In the genomic region with DNA sequence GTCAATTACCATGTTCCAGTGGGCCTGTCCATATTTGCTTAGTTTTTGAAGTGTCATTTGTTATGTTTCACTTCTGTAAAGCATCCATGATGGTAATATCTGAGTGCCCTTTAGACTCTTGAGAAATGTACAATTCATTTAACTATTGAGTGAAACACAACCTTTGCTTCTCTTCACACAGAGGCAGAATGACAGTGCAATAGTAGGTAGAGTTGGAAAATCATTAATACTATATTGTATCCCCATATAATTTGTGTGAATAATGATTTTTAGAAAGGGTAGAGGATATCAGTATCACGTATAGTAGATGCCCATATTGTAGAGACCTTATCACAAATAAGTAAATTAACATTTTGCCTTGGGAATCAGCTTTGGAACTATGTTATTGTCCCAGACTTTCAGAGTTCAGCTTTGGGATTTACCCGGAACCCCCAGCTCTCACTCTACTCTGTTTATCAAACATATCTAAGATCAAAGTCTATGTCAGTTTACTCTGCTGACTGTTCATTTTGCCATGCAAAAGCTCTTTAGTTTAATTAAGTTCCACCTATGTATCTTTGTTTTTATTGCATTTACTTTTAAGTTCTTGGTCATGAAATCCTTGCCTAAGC, we compare ENCODE assay signal across 28 cellular contexts.
DNase-seq lines count a peak whose midpoint lies in the region; ATAC-seq, FAIRE-seq and TF ChIP-seq lines count a peak whose summit lies in the region.
"Had no signal": no experiment of that assay in that cellular context is flagged by ENCODE, and none has a peak within 500 bp of the region (broad histone marks: within the 10 kb centered on the region; RNA-seq: fewer than 3 reads in every experiment).

No MANE protein-coding gene starts in this region.

- RAD21 ChIA-PET in GM12878 (lab: Charles Lee; ENCODE audit: unreplicated experiment): no interaction called here

- H2AFZ ChIP-seq in GM12878 (ENCODE audit: control insufficient read depth, low read depth, low read length): no peak overlapping the region
- H2AFZ ChIP-seq: GM23338 had no signal

- no peak for FAIRE-seq in GM12878 (lab: Jason Lieb, UNC)
- FAIRE-seq: GM12891, HTR-8/SVneo had no signal

- H3K4me1 ChIP-seq in GM12878 (ENCODE audit: control insufficient read depth, insufficient read depth, low read length): no peaks in the 10 kb centered on the region
- peaks cover 0 to 8% (median 0%) of the 10 kb centered on the region in 4 donors for H3K4me1 ChIP-seq in liver (ENCODE audit: control insufficient read depth in 4 of 4, insufficient read depth in 4 of 4, low read length in 3 of 4)
- H3K4me1 ChIP-seq: HAP-1, SJSA1 had no signal

- H3K4me2 ChIP-seq in GM12878 (ENCODE audit: control insufficient read depth, insufficient read depth): no peak overlapping the region
- H3K4me2 ChIP-seq: GM23338 had no signal

- POLR2A ChIA-PET in GM12878 (lab: Charles Lee): interaction anchor here (0.8 kb wide), 1 partner anchor 39 kb away, joined by 3 read pairs; no protein-coding TSS in a partner anchor

- no peak overlapping the region for H3K9ac ChIP-seq in GM12878 (ENCODE audit: control insufficient read depth, insufficient read depth, low read length)
- H3K9ac ChIP-seq in liver (ENCODE audit: low read depth in 1 of 2, low read length in 2 of 2): no peak overlapping the region

- H3K9me3 ChIP-seq in GM12878 (replicated peaks; ENCODE audit: control insufficient read depth, insufficient read depth, low read length): no peaks in the 10 kb centered on the region
- no peaks in the 10 kb centered on the region for H3K9me3 ChIP-seq in liver (ENCODE audit: control insufficient read depth in 4 of 4, low read length in 3 of 4)
- H3K9me3 ChIP-seq: HAP-1, MG63, SJSA1 had no signal

- CTCF ChIA-PET in GM12878 (lab: Yijun Ruan, JAX): interaction anchor here (0.6 kb wide), 2 partner anchors 24 to 1778 kb away, joined by 3 read pairs; no protein-coding TSS in a partner anchor

- TF ChIP-seq CTCF in GM12878 (IDR thresholded peaks at IDR 0.05 in 2 of 3, conservative IDR thresholded peaks at IDR 0.05 in 1 of 3; ENCODE audit: control insufficient read depth in 2 of 3, extremely low read depth in 1 of 3, insufficient read depth in 1 of 3, low read depth in 3 of 3, low read length in 3 of 3): no peak
- no peak for TF ChIP-seq CTCF in liver (IDR thresholded peaks at IDR 0.05; ENCODE audit: low read depth, low read length, missing input control)

- H3K27me3 ChIP-seq in GM12878 (replicated peaks in 1 of 2; ENCODE audit: control insufficient read depth in 2 of 2, insufficient read depth in 2 of 2, low read length in 1 of 2): no peaks in the 10 kb centered on the region
- H3K27me3 ChIP-seq in liver (ENCODE audit: control insufficient read depth in 4 of 4, insufficient read depth in 4 of 4, low read length in 3 of 4): no peaks in the 10 kb centered on the region
- H3K27me3 ChIP-seq: MG63, SJSA1 had no signal

- DNase-seq in NCI-H187 treated with DMSO at 0.1 percent for 48 hours (lab: John Stamatoyannopoulos, UW) (peak; percentile 51), NCI-H187 (lab: John Stamatoyannopoulos, UW) (no peak), HuH-7 (ENCODE audit: low spot score) (peak; percentile 8), GM12878 (ENCODE audit: low read depth, low spot score) (no peak), D341Med (ENCODE audit: low spot score) (no peak), SIG-M5 treated with dmso at 0.1 percent for 504 hours (lab: John Stamatoyannopoulos, UW; ENCODE audit: unreplicated experiment) (no peak), NAMALWA (ENCODE audit: low spot score) (no peak)
- DNase-seq: 8988T; Calu3; DMS153; EL; GDM1; HFFc6; IMR-90; KG1; MG63; NCI-H2107; NCI-H446 treated with DMSO at 0.1 percent for 48 hours; NCI-H748 treated with DMSO at 0.1 percent for 48 hours; NK-92 treated with Interleukin-12 subunit alpha and Interleukin-12 subunit beta, amount 100 ng/mL, for 24 hours; PC-3 had no signal

- 46% methylated on average over 2 of the region's 2 CpGs for WGBS in GM12878 (ENCODE audit: insufficient coverage, insufficient replicate concordance, low lambda C conversion rate, missing lambda C conversion rate)
- WGBS in liver: 21% methylated on average over 2 of the region's 2 CpGs

- BruUV-seq in GM12878 (replicated peaks; lab: Mats Ljungman, UMichigan): no TSS peak

- H3K36me3 ChIP-seq in GM12878 (ENCODE audit: control insufficient read depth in 2 of 2, insufficient read depth in 2 of 2, low read length in 1 of 2): no peaks in the 10 kb centered on the region
- no peaks in the 10 kb centered on the region for H3K36me3 ChIP-seq in liver (ENCODE audit: control insufficient read depth in 4 of 4, insufficient read depth in 3 of 4, low read depth in 1 of 4, low read length in 3 of 4)
- H3K36me3 ChIP-seq: HAP-1, MG63, SJSA1 had no signal

- H3K27ac ChIP-seq in GM12878 (ENCODE audit: control insufficient read depth, insufficient read depth) (no peak overlapping the region), liver (ENCODE audit: low read depth in 1 of 2, low read length in 2 of 2) (peak overlapping the region in 1 of 2 donors; percentile 38)
- H3K27ac ChIP-seq: SJSA1 had no signal

- H3K4me3 ChIP-seq in GM12878 (no peak overlapping the region), liver (ENCODE audit: low read depth in 1 of 3, low read length in 3 of 3) (no peak overlapping the region)
- H3K4me3 ChIP-seq: GM23338, HAP-1, MG63, SJSA1 had no signal

- TF ChIP-seq EP300 in GM12878 (IDR thresholded peaks at IDR 0.05; ENCODE audit: borderline replicate concordance in 1 of 2, control insufficient read depth in 1 of 2, low read depth in 2 of 2, low read length in 2 of 2): no peak

- H4K20me1 ChIP-seq in GM12878 (ENCODE audit: control insufficient read depth, insufficient read depth): no peaks in the 10 kb centered on the region

- TF ChIP-seq RAD21 in GM12878 (IDR thresholded peaks at IDR 0.05; ENCODE audit: insufficient read depth, low read depth, low read length) (no peak), liver (IDR thresholded peaks at IDR 0.05) (no peak)

- TF ChIP-seq POLR2A in GM12878 (IDR thresholded peaks at IDR 0.05; ENCODE audit: low read depth, low read length): no peak

- intact Hi-C loops in GM12878 (cut with micrococcal nuclease; ENCODE audit: unreplicated experiment): no loop called here

- no peaks in the 10 kb centered on the region for H3K79me2 ChIP-seq in GM12878 (ENCODE audit: control insufficient read depth, insufficient read depth, low read length)

- in situ Hi-C loops in GM12878 (cut with MboI): no loop called here

- SMC1A ChIA-PET in GM12878 (lab: Charles Lee; ENCODE audit: uncharacterized antibody, unreplicated experiment): interaction anchor here (0.8 to 1.7 kb wide), 3 partner anchors 10 to 112 kb away, joined by 3 to 5 read pairs (median 4); no protein-coding TSS in a partner anchor

- ATAC-seq in GM12878: peak; percentile 36; the same call in 2 of the 3 replicates
- ATAC-seq: GM23338, PC-3, Right ventricle myocardium inferior had no signal

TF ChIP-seq in GM12878, 131 proteins besides CTCF, POLR2A, EP300 and RAD21 (continues in another document):
- no peak for TF ChIP-seq HDAC6 (IDR thresholded peaks at IDR 0.05; ENCODE audit: unreplicated experiment)
- no peak for TF ChIP-seq ZNF24 (IDR thresholded peaks at IDR 0.05)
- no peak for TF ChIP-seq SMC3 (IDR thresholded peaks at IDR 0.05; ENCODE audit: borderline replicate concordance, low read length)
- TF ChIP-seq NBN (IDR thresholded peaks at IDR 0.05): no peak
- TF ChIP-seq POU2F2 (IDR thresholded peaks at IDR 0.05; ENCODE audit: borderline replicate concordance, low read depth, low read length): no peak
- no peak for TF ChIP-seq ATF7 (IDR thresholded peaks at IDR 0.05; ENCODE audit: low read depth)
- TF ChIP-seq, protein P1, sequence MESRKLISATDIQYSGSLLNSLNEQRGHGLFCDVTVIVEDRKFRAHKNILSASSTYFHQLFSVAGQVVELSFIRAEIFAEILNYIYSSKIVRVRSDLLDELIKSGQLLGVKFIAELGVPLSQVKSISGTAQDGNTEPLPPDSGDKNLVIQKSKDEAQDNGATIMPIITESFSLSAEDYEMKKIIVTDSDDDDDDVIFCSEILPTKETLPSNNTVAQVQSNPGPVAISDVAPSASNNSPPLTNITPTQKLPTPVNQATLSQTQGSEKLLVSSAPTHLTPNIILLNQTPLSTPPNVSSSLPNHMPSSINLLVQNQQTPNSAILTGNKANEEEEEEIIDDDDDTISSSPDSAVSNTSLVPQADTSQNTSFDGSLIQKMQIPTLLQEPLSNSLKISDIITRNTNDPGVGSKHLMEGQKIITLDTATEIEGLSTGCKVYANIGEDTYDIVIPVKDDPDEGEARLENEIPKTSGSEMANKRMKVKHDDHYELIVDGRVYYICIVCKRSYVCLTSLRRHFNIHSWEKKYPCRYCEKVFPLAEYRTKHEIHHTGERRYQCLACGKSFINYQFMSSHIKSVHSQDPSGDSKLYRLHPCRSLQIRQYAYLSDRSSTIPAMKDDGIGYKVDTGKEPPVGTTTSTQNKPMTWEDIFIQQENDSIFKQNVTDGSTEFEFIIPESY (IDR thresholded peaks at IDR 0.05): no peak
- no peak for TF ChIP-seq NFXL1 (IDR thresholded peaks at IDR 0.05; ENCODE audit: borderline replicate concordance)
- TF ChIP-seq SMAD5 (IDR thresholded peaks at IDR 0.05; ENCODE audit: low read depth): no peak

TF ChIP-seq in liver, 16 proteins besides CTCF, POLR2A, EP300 and RAD21 (continues in another document):
- TF ChIP-seq RXRA (IDR thresholded peaks at IDR 0.05) (peak; percentile 5 to 23), TAF1 (conservative IDR thresholded peaks at IDR 0.05) (no peak), HNF4G (IDR thresholded peaks at IDR 0.05) (peak; percentile 17), NR2F2 (IDR thresholded peaks at IDR 0.05) (no peak), FOXA2 (IDR thresholded peaks at IDR 0.05) (peak; percentile 11), EGR1 (IDR thresholded peaks at IDR 0.05; ENCODE audit: low read depth in 2 of 2) (no peak), JUND (IDR thresholded peaks at IDR 0.05) (no peak)
- TF ChIP-seq, protein P1 (IDR thresholded peaks at IDR 0.05): peak; percentile 24
- TF ChIP-seq, protein P2, sequence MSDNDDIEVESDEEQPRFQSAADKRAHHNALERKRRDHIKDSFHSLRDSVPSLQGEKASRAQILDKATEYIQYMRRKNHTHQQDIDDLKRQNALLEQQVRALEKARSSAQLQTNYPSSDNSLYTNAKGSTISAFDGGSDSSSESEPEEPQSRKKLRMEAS (IDR thresholded peaks at IDR 0.05): peak; percentile 26

Comparison
In these comparisons a context has a peak if more than half of its experiments do, and no peak if none do; other contexts are left out.
1. DNase-seq: peak in NCI-H187 treated with DMSO at 0.1 percent for 48 hours (single experiment) and HuH-7 (single experiment); none in NCI-H187 (0 of 2), GM12878 (single experiment), D341Med (single experiment), SIG-M5 treated with dmso at 0.1 percent for 504 hours (single experiment) and NAMALWA (single experiment).